25 cellular contexts compared by ENCODE assay signal in the genomic region with DNA sequence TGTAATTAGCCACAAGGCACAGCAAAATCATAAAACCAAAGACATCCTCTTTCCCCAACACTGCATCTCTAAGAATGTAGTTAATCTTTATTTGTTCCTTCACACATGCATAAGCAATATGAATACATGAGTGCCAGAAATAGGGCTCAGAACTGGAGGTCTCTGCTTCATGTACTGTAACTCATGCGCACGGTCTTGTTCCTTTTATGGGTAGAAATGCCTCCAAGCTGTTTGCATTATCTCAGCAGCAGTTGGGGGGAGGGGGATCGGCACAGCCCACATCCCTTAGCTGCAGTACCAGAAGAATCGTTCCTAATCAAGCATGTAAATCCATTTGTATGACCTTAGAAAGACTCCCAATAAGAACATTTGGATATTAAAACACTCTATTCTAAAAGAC. TPM values are rescaled to one million over a fixed set of nuclear protein-coding genes. Genes with fewer than 3 reads are reported as not detected.
DNase-seq lines count a peak whose midpoint lies in the region; ATAC-seq and TF ChIP-seq lines count a peak whose summit lies in the region.
"Had no signal": no experiment of that assay in that cellular context is flagged by ENCODE, and none has a peak within 500 bp of the region (broad histone marks: within the 10 kb centered on the region; RNA-seq: fewer than 3 reads in every experiment).

No MANE protein-coding gene starts in this region.

- TF ChIP-seq CTCF in brain (conservative IDR thresholded peaks at IDR 0.05) (no peak), neural crest cell (conservative IDR thresholded peaks at IDR 0.05) (no peak), vagina (IDR thresholded peaks at IDR 0.05) (no peak)

- H3K36me3 ChIP-seq in vagina: no peaks in the 10 kb centered on the region

- H3K27ac Mint-ChIP-seq in brain (peak overlapping the region; percentile 50 to 93 (median 80)), neural crest cell (ENCODE audit: unreplicated experiment) (no peak overlapping the region)
- no peak overlapping the region for H3K27ac Mint-ChIP-seq in activated T-helper 17 cell treated with anti-CD3 and anti-CD28 coated beads, Interleukin-2, amount 50 U/mL, for 72 hours
- H3K27ac Mint-ChIP-seq: activated CD4-positive, alpha-beta memory T cell treated with anti-CD3 and anti-CD28 coated beads, Interleukin-2, amount 10 ng/mL, durations not matched to agents 7 days and 5 days; CD4-positive, alpha-beta T cell; dendritic cell treated with granulocyte-macrophage colony-stimulating factor and Interleukin-4, amounts not matched to agents 40 ng/mL and 50 ng/mL, for 4 days; naive B cell; stimulated activated naive B cell treated with anti-CD40 and anti-IgM and Interleukin-4, amounts not matched to agents 10 μg/mL and 1 μg/mL and 100 μg/mL, for 72 hours had no signal

- peak overlapping the region in 4 of 5 experiments; percentile 36 to 72 (median 56) for H3K4me3 Mint-ChIP-seq in brain
- peak overlapping the region; percentile 17 for H3K4me3 Mint-ChIP-seq in neural crest cell
- H3K4me3 Mint-ChIP-seq in activated T-helper 17 cell treated with anti-CD3 and anti-CD28 coated beads, Interleukin-2, amount 50 U/mL, for 72 hours: no peak overlapping the region
- H3K4me3 Mint-ChIP-seq: activated CD4-positive, alpha-beta memory T cell treated with anti-CD3 and anti-CD28 coated beads, Interleukin-2, amount 10 ng/mL, durations not matched to agents 7 days and 5 days; CD4-positive, alpha-beta T cell; dendritic cell treated with granulocyte-macrophage colony-stimulating factor and Interleukin-4, amounts not matched to agents 40 ng/mL and 50 ng/mL, for 4 days; naive B cell; stimulated activated naive B cell treated with anti-CD40 and anti-IgM and Interleukin-4, amounts not matched to agents 10 μg/mL and 1 μg/mL and 100 μg/mL, for 72 hours had no signal

- DNase-seq in EH (ENCODE audit: low read depth) (peak; percentile 23), NCI-H1417 (lab: John Stamatoyannopoulos, UW) (peak in 2 of 3 experiments; percentile 74 to 89), neural crest cell (ENCODE audit: low read depth, low spot score) (no peak), NCI-H2196 (lab: John Stamatoyannopoulos, UW; ENCODE audit: unreplicated experiment) (no peak), vagina (ENCODE audit: extremely low spot score in 2 of 2) (no peak)
- no peak for DNase-seq in stimulated activated CD4-positive, alpha-beta T cell treated with anti-CD3 and anti-CD28 coated beads, Interleukin-12 subunit alpha, Interleukin-12 subunit beta, amount 100 ng/mL, for 4 hours
- DNase-seq: activated CD4-positive, alpha-beta memory T cell treated with anti-CD3 and anti-CD28 coated beads, Interleukin-2, amount 10 ng/mL, durations not matched to agents 7 days and 5 days; activated gamma-delta T cell; CD4-positive, alpha-beta T cell; left colon; mesenchymal stem cell; naive B cell; NCI-H187 treated with DMSO at 0.1 percent for 48 hours; NCI-H526; stimulated activated naive B cell treated with anti-CD40 and anti-IgM and Interleukin-4, amounts not matched to agents 10 μg/mL and 1 μg/mL and 100 μg/mL, for 72 hours had no signal

- H3K27me3 Mint-ChIP-seq in brain (no peaks in the 10 kb centered on the region), neural crest cell (ENCODE audit: low read depth) (no peaks in the 10 kb centered on the region)
- H3K27me3 Mint-ChIP-seq in activated T-helper 17 cell treated with anti-CD3 and anti-CD28 coated beads, Interleukin-2, amount 50 U/mL, for 72 hours: peaks cover 19% of the 10 kb centered on the region

- peaks cover 30% of the 10 kb centered on the region for H3K4me1 ChIP-seq in vagina

- intact Hi-C loops in vagina (cut with DNase I): no loop called here

- no peaks in the 10 kb centered on the region for H3K27me3 ChIP-seq in vagina

- TF ChIP-seq POLR2A in vagina (IDR thresholded peaks at IDR 0.05): no peak

- peaks cover 43% of the 10 kb centered on the region for H3K4me1 Mint-ChIP-seq in brain
- H3K4me1 Mint-ChIP-seq in neural crest cell: peaks cover 23% of the 10 kb centered on the region
- no peaks in the 10 kb centered on the region for H3K4me1 Mint-ChIP-seq in activated T-helper 17 cell treated with anti-CD3 and anti-CD28 coated beads, Interleukin-2, amount 50 U/mL, for 72 hours
- H3K4me1 Mint-ChIP-seq: activated CD4-positive, alpha-beta memory T cell treated with anti-CD3 and anti-CD28 coated beads, Interleukin-2, amount 10 ng/mL, durations not matched to agents 7 days and 5 days; naive B cell; stimulated activated naive B cell treated with anti-CD40 and anti-IgM and Interleukin-4, amounts not matched to agents 10 μg/mL and 1 μg/mL and 100 μg/mL, for 72 hours had no signal

- no peak overlapping the region for H3K27ac ChIP-seq in vagina
- H3K27ac ChIP-seq: KMS-11, skin epidermis had no signal

- peaks cover 0 to 5% (median 0%) of the 10 kb centered on the region in 5 experiments for H3K9me3 Mint-ChIP-seq in brain
- H3K9me3 Mint-ChIP-seq in neural crest cell: peaks cover 16% of the 10 kb centered on the region
- H3K9me3 Mint-ChIP-seq in activated T-helper 17 cell treated with anti-CD3 and anti-CD28 coated beads, Interleukin-2, amount 50 U/mL, for 72 hours: no peaks in the 10 kb centered on the region
- H3K9me3 Mint-ChIP-seq: activated CD4-positive, alpha-beta memory T cell treated with anti-CD3 and anti-CD28 coated beads, Interleukin-2, amount 10 ng/mL, durations not matched to agents 7 days and 5 days; CD4-positive, alpha-beta T cell; stimulated activated naive B cell treated with anti-CD40 and anti-IgM and Interleukin-4, amounts not matched to agents 10 μg/mL and 1 μg/mL and 100 μg/mL, for 72 hours had no signal

- no peak overlapping the region for H3K4me3 ChIP-seq in vagina
- H3K4me3 ChIP-seq: skin epidermis had no signal

- H3K9me3 ChIP-seq in vagina: no peaks in the 10 kb centered on the region

- ATAC-seq in activated T-helper 17 cell treated with anti-CD3 and anti-CD28 coated beads, Interleukin-2, amount 50 U/mL, for 72 hours (replicated peaks): no peak
- ATAC-seq: activated CD4-positive, CD25-positive, alpha-beta regulatory T cell treated with anti-CD3 and anti-CD28 coated beads, Interleukin-2, amount 50 U/mL, for 24 hours; left colon; Right ventricle myocardium inferior; stimulated activated naive B cell treated with anti-CD40 and anti-IgM and Interleukin-4, amounts not matched to agents 10 μg/mL and 1 μg/mL and 100 μg/mL, for 72 hours had no signal

- peaks cover 8% of the 10 kb centered on the region for H3K36me3 Mint-ChIP-seq in brain
- peaks cover 21% of the 10 kb centered on the region for H3K36me3 Mint-ChIP-seq in neural crest cell (ENCODE audit: low read depth)
- no peaks in the 10 kb centered on the region for H3K36me3 Mint-ChIP-seq in activated T-helper 17 cell treated with anti-CD3 and anti-CD28 coated beads, Interleukin-2, amount 50 U/mL, for 72 hours (ENCODE audit: low read depth)
- H3K36me3 Mint-ChIP-seq: naive B cell; stimulated activated naive B cell treated with anti-CD40 and anti-IgM and Interleukin-4, amounts not matched to agents 10 μg/mL and 1 μg/mL and 100 μg/mL, for 72 hours had no signal

RNA-seq across cellular contexts. Expression of a gene that starts 20.0 kb away (rescaled TPM):
- 11.1 TPM for polyA plus RNA-seq in brain (ENCODE audit: insufficient read depth, low read depth, low replicate concordance)
- 28.0 and 34.6 TPM in 2 replicates for total RNA-seq in neural crest cell
- 10.8 TPM for total RNA-seq in vagina
- not detected for total RNA-seq in activated T-helper 17 cell treated with anti-CD3 and anti-CD28 coated beads, Interleukin-2, amount 50 U/mL, for 72 hours
- total RNA-seq: activated CD4-positive, alpha-beta memory T cell treated with anti-CD3 and anti-CD28 coated beads, Interleukin-2, amount 10 ng/mL, durations not matched to agents 7 days and 5 days; bronchial epithelial cell; CD4-positive, alpha-beta T cell; G401; OCI-LY7 had no signal

Comparison
In these comparisons a context has a peak if more than half of its experiments do, and no peak if none do; other contexts are left out.
1. DNase-seq: peak in EH (single experiment) and NCI-H1417 (2 of 3); none in neural crest cell (single experiment), NCI-H2196 (single experiment), stimulated activated CD4-positive, alpha-beta T cell treated with anti-CD3 and anti-CD28 coated beads, Interleukin-12 subunit alpha, Interleukin-12 subunit beta, amount 100 ng/mL, for 4 hours (single experiment) and vagina (0 of 2).
2. H3K27ac Mint-ChIP-seq: peak in brain (5 of 5); none in neural crest cell (single experiment) and activated T-helper 17 cell treated with anti-CD3 and anti-CD28 coated beads, Interleukin-2, amount 50 U/mL, for 72 hours (single experiment).
3. RNA of a gene that starts 20.0 kb away (total RNA-seq): 28.0 to 34.6 TPM in neural crest cell and 10.8 TPM in vagina (single experiment); not detected in activated T-helper 17 cell treated with anti-CD3 and anti-CD28 coated beads, Interleukin-2, amount 50 U/mL, for 72 hours; every median in the first group is over 10 times any median in the second.